8 cellular contexts compared by ENCODE assay signal in genomic region chr3:52313774-52314188, GRCh38. TPM values are rescaled to one million over a fixed set of nuclear protein-coding genes. Genes with fewer than 3 reads are reported as not detected.
DNase-seq lines count a peak whose midpoint lies in the region; ATAC-seq and TF ChIP-seq lines count a peak whose summit lies in the region.

No MANE protein-coding gene starts in this region.

- H3K4me3 ChIP-seq in adrenal gland (no peak overlapping the region), colonic mucosa (no peak overlapping the region)

- no peaks in the 10 kb centered on the region for H3K9me3 ChIP-seq in adrenal gland (replicated peaks in 1 of 3)
- H3K9me3 ChIP-seq in colonic mucosa, result no peaks in the 10 kb centered on the region

- WGBS in adrenal gland, 4 donors, result 46 to 66% (median 60%) methylated on average over 3 to 4 of the region's 4 CpGs

- peak; percentile 94 for ATAC-seq in GM19372 (IDR thresholded peaks at IDR 0.05; ENCODE audit: low read depth, unreplicated experiment)
- peak; percentile 84 for ATAC-seq in HG03280 (IDR thresholded peaks at IDR 0.05; ENCODE audit: unreplicated experiment)

- TF ChIP-seq CTCF in adrenal gland (IDR thresholded peaks at IDR 0.05), result no peak
- TF ChIP-seq CTCF in colonic mucosa (IDR thresholded peaks at IDR 0.05), result no peak

- no peak for TF ChIP-seq POLR2A in adrenal gland (IDR thresholded peaks at IDR 0.05)

- H3K36me3 ChIP-seq in adrenal gland (replicated peaks in 1 of 2), result no peaks in the 10 kb centered on the region
- no peaks in the 10 kb centered on the region for H3K36me3 ChIP-seq in colonic mucosa

- no peaks in the 10 kb centered on the region for H3K27me3 ChIP-seq in adrenal gland
- no peaks in the 10 kb centered on the region for H3K27me3 ChIP-seq in colonic mucosa

- intact Hi-C loops in adrenal gland (cut with DNase I) (no loop called here), colonic mucosa (cut with DNase I) (no loop called here)

- H3K9ac ChIP-seq in colonic mucosa (ENCODE audit: low read depth in 2 of 2, low read length in 2 of 2), result no peak overlapping the region

- peak; percentile 90 for DNase-seq in CD1c-positive myeloid dendritic cell (ENCODE audit: extremely low spot score)
- peak in 5 of 7 donors; percentile 41 to 64 (median 54) for DNase-seq in adrenal gland
- DNase-seq in mucosa of gallbladder (ENCODE audit: low spot score), result peak; percentile 30
- no peak for DNase-seq in colonic mucosa
- DNase-seq in iPS-NIHi11 (ENCODE audit: low spot score), result no peak
- no peak for DNase-seq in effector CD8-positive, alpha-beta T cell (lab: John Stamatoyannopoulos, UW)

- H3K27ac ChIP-seq in adrenal gland (peak overlapping the region in 2 of 5 donors; percentile 52 to 55), colonic mucosa (no peak overlapping the region)

- H3K4me1 ChIP-seq in adrenal gland (replicated peaks in 1 of 2) (peaks cover 0 to 15% of the 10 kb centered on the region in 2 donors), colonic mucosa (peaks cover 6% of the 10 kb centered on the region)

RNA-seq across cellular contexts. Expression of gene DNAH1, which starts 2.3 kb away (rescaled TPM):
- total RNA-seq in adrenal gland, result 10 to 100 TPM in 4 of 8 donors, 1 to 10 TPM in 4; 4.3 to 14.0 (median 9.0) TPM
- 10 to 100 TPM in 2 of 3 donors, 1 to 10 TPM in 1; 2.1 to 24.4 (median 16.6) TPM for polyA plus RNA-seq in adrenal gland
- 13.8 TPM for total RNA-seq in mucosa of gallbladder
- total RNA-seq in colonic mucosa, result 1 to 10 TPM; 7.0 to 9.1 TPM

RNA-seq across cellular contexts. Expression of gene GLYCTK, which starts 26.2 kb away (rescaled TPM):
- total RNA-seq in adrenal gland, result 10 to 100 TPM in 6 of 8 donors, 1 to 10 TPM in 2; 8.2 to 17.9 (median 13.7) TPM
- 10 to 100 TPM in 2 of 3 donors, 1 to 10 TPM in 1; 4.9 to 31.7 (median 18.0) TPM for polyA plus RNA-seq in adrenal gland
- 53.6 TPM for total RNA-seq in mucosa of gallbladder
- 10 to 100 TPM; 45.2 to 63.2 TPM for total RNA-seq in colonic mucosa

RNA-seq across cellular contexts. Expression of gene WDR82, which starts 35.3 kb away (rescaled TPM):
- total RNA-seq in adrenal gland (10 to 100 TPM; 44.6 to 84.0 (median 59.9) TPM), mucosa of gallbladder (71.0 TPM), colonic mucosa (10 to 100 TPM; 65.7 to 67.0 TPM)
- polyA plus RNA-seq in adrenal gland, result 10 to 100 TPM; 23.8 to 74.2 (median 24.6) TPM

Comparison
In these comparisons a context has a peak if more than half of its experiments do, and no peak if none do; other contexts are left out.
1. DNase-seq: peak in CD1c-positive myeloid dendritic cell (single experiment), adrenal gland (5 of 7) and mucosa of gallbladder (single experiment); none in colonic mucosa (single experiment), iPS-NIHi11 (single experiment) and effector CD8-positive, alpha-beta T cell (single experiment).